ENCODE assay signal across 8 cellular contexts in the genomic region with DNA sequence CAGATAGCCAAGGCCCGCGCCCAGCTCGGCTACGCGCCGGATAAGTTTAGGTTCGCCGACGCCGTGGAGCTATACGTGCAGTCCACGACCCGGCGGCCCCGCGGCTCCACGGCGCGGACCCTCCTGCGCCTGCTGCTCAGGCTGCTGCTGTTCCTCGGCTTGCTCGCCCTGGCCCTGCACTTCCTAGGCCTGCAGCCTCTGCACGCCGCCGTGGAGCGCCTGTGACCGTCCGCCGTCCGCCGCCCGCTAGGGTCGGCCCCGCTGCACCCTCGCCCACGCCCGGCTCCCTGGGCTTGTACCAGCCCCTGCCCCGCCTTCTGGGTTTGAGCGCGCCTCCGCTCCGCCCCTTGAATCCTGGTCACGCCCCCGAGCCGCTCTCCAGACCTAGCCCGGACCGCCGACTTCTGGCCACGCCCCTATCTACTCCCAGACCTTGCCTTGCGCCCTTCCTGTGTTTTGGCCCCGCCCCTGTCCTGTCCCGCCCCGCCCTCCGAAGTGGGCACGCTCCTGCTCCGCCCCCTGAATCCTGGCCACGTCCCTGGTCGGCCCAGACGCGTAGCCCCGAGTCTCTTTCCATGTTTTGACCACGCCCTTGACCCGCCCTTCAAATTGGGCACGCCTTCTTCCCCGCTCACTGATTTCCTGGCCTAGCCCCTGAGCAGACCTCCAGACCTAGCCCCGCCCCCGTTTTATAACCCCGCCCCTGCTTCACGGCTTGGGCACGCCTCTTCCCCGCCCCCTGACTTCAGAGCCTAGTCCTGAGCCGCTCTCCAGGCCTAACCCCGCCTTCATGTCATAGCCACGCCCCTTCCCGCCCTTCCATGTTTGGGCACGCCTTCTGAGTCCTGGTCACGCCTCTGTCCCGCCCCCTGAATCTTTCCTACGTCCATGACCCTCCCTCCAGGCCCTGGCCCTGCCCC. TPM values are rescaled to one million over a fixed set of nuclear protein-coding genes. Genes with fewer than 3 reads are reported as not detected.
A peak's percentile ranks its signal among the peaks of the same experiment; 100 is the strongest.
DNase-seq lines count a peak whose midpoint lies in the region; ATAC-seq and TF ChIP-seq lines count a peak whose summit lies in the region.

No MANE protein-coding gene starts in this region.

- peak overlapping the region; percentile 66 for H3K4me3 ChIP-seq in CD8-positive, alpha-beta T cell (ENCODE audit: low read depth, low read length)
- H3K4me3 ChIP-seq in duodenal mucosa (ENCODE audit: low read depth in 1 of 2, low read length in 2 of 2) = peak overlapping the region; percentile 65 to 80
- H3K4me3 ChIP-seq in lower lobe of right lung = peak overlapping the region; percentile 78

- no peaks in the 10 kb centered on the region for H3K27me3 ChIP-seq in CD8-positive, alpha-beta T cell (ENCODE audit: insufficient read depth, low read length)
- H3K27me3 ChIP-seq in duodenal mucosa (ENCODE audit: control insufficient read depth in 1 of 2, insufficient read depth in 2 of 2, low read length in 2 of 2) (no peaks in the 10 kb centered on the region), lower lobe of right lung (ENCODE audit: low read depth) (no peaks in the 10 kb centered on the region)

- DNase-seq in CD8-positive, alpha-beta T cell = peak; percentile 99 to 100 (median 99)
- DNase-seq in HK-2 (ENCODE audit: unreplicated experiment) = peak; percentile 98
- DNase-seq in NCI-H82 treated with DMSO at 0.1 percent for 48 hours (lab: John Stamatoyannopoulos, UW; ENCODE audit: unreplicated experiment) = peak; percentile 100
- peak; percentile 100 for DNase-seq in activated CD4-positive, alpha-beta memory T cell treated with anti-CD3 and anti-CD28 coated beads, Interleukin-2, amount 10 ng/mL, durations not matched to agents 7 days and 5 days
- peak; percentile 100 for DNase-seq in lower lobe of right lung
- peak; percentile 99 to 100 (median 100) for DNase-seq in stimulated activated CD4-positive, alpha-beta T cell treated with anti-CD3 and anti-CD28 coated beads, TNF-alpha, amount 100 ng/mL, for 1 hour (ENCODE audit: low read depth in 3 of 3, low spot score in 1 of 3)

- H3K36me3 ChIP-seq in CD8-positive, alpha-beta T cell (ENCODE audit: insufficient read depth, low read length) = no peaks in the 10 kb centered on the region
- H3K36me3 ChIP-seq in duodenal mucosa (ENCODE audit: control insufficient read depth in 1 of 2, insufficient read depth in 2 of 2, low read length in 2 of 2) (no peaks in the 10 kb centered on the region), lower lobe of right lung (no peaks in the 10 kb centered on the region)

- H3K9ac ChIP-seq in duodenal mucosa (ENCODE audit: low read depth in 1 of 2, low read length in 2 of 2) = peak overlapping the region; percentile 76 to 87

- no peaks in the 10 kb centered on the region for H3K27me3 Mint-ChIP-seq in CD8-positive, alpha-beta T cell (ENCODE audit: low read depth)
- no peaks in the 10 kb centered on the region for H3K27me3 Mint-ChIP-seq in activated CD4-positive, alpha-beta memory T cell treated with anti-CD3 and anti-CD28 coated beads, Interleukin-2, amount 10 ng/mL, durations not matched to agents 7 days and 5 days

- POLR2A ChIA-PET in CD8-positive, alpha-beta T cell (lab: Charles Lee) = interaction anchor here (0.7 to 5.4 kb wide), 10 partner anchors 15 to 671 kb away, joined by 3 to 49 read pairs (median 10); a partner anchor contains a TSS
- POLR2A ChIA-PET in activated CD4-positive, alpha-beta memory T cell treated with anti-CD3 and anti-CD28 coated beads, Interleukin-2, amount 10 ng/mL, durations not matched to agents 7 days and 5 days (lab: Charles Lee) = interaction anchor here (0.6 to 5.8 kb wide), 13 partner anchors 9 to 528 kb away, joined by 3 to 71 read pairs (median 5); a partner anchor contains a TSS

- H3K27ac Mint-ChIP-seq in CD8-positive, alpha-beta T cell = peak overlapping the region; percentile 100
- H3K27ac Mint-ChIP-seq in activated CD4-positive, alpha-beta memory T cell treated with anti-CD3 and anti-CD28 coated beads, Interleukin-2, amount 10 ng/mL, durations not matched to agents 7 days and 5 days = peak overlapping the region; percentile 99

- intact Hi-C loops in CD8-positive, alpha-beta T cell (cut with DNase I, micrococcal nuclease) = loop anchor here (1.0 to 10.0 kb wide), 9 partner anchors 16 to 591 kb away; a partner anchor contains a TSS
- intact Hi-C loops in lower lobe of right lung (cut with DNase I) = no loop called here

- no peaks in the 10 kb centered on the region for H3K9me3 ChIP-seq in CD8-positive, alpha-beta T cell (ENCODE audit: low read length)
- H3K9me3 ChIP-seq in duodenal mucosa (ENCODE audit: control insufficient read depth in 1 of 2, low read length in 2 of 2) (no peaks in the 10 kb centered on the region), lower lobe of right lung (no peaks in the 10 kb centered on the region)

- peak overlapping the region; percentile 89 for H3K4me3 Mint-ChIP-seq in CD8-positive, alpha-beta T cell
- H3K4me3 Mint-ChIP-seq in activated CD4-positive, alpha-beta memory T cell treated with anti-CD3 and anti-CD28 coated beads, Interleukin-2, amount 10 ng/mL, durations not matched to agents 7 days and 5 days = peak overlapping the region; percentile 87

- TF ChIP-seq CTCF in CD8-positive, alpha-beta T cell (IDR thresholded peaks at IDR 0.05) = no peak
- no peak for TF ChIP-seq CTCF in lower lobe of right lung (IDR thresholded peaks at IDR 0.05)

- CTCF ChIA-PET in CD8-positive, alpha-beta T cell (lab: Charles Lee) = interaction anchor here (0.7 to 7.5 kb wide), 7 partner anchors 13 to 189 kb away, joined by 3 to 100 read pairs (median 13); a partner anchor contains a TSS
- CTCF ChIA-PET in activated CD4-positive, alpha-beta memory T cell treated with anti-CD3 and anti-CD28 coated beads, Interleukin-2, amount 10 ng/mL, durations not matched to agents 7 days and 5 days (lab: Charles Lee) = interaction anchor here (0.5 to 14.1 kb wide), 9 partner anchors 13 to 190 kb away, joined by 3 to 183 read pairs (median 25); a partner anchor contains a TSS

- peaks cover 54% of the 10 kb centered on the region for H3K4me1 ChIP-seq in CD8-positive, alpha-beta T cell (ENCODE audit: insufficient read depth, low read length)
- H3K4me1 ChIP-seq in duodenal mucosa (ENCODE audit: control insufficient read depth in 1 of 2, insufficient read depth in 2 of 2, low read length in 2 of 2) (peaks cover 28 to 37% of the 10 kb centered on the region in 2 donors), lower lobe of right lung (peaks cover 45% of the 10 kb centered on the region)

- peaks cover 8% of the 10 kb centered on the region for H3K36me3 Mint-ChIP-seq in CD8-positive, alpha-beta T cell
- peaks cover 9% of the 10 kb centered on the region for H3K36me3 Mint-ChIP-seq in activated CD4-positive, alpha-beta memory T cell treated with anti-CD3 and anti-CD28 coated beads, Interleukin-2, amount 10 ng/mL, durations not matched to agents 7 days and 5 days (ENCODE audit: low read depth)

- H3K9me3 Mint-ChIP-seq in CD8-positive, alpha-beta T cell = peaks cover 9% of the 10 kb centered on the region
- H3K9me3 Mint-ChIP-seq in activated CD4-positive, alpha-beta memory T cell treated with anti-CD3 and anti-CD28 coated beads, Interleukin-2, amount 10 ng/mL, durations not matched to agents 7 days and 5 days = no peaks in the 10 kb centered on the region

- ATAC-seq in CD8-positive, alpha-beta T cell = peak; percentile 61
- ATAC-seq in GM19455 (IDR thresholded peaks at IDR 0.05; ENCODE audit: unreplicated experiment) = peak; percentile 65
- ATAC-seq in lower lobe of right lung = peak; percentile 85 to 90

- H3K4me1 Mint-ChIP-seq in CD8-positive, alpha-beta T cell (ENCODE audit: low read depth) = peaks cover 66% of the 10 kb centered on the region
- H3K4me1 Mint-ChIP-seq in activated CD4-positive, alpha-beta memory T cell treated with anti-CD3 and anti-CD28 coated beads, Interleukin-2, amount 10 ng/mL, durations not matched to agents 7 days and 5 days = peaks cover 52% of the 10 kb centered on the region

- H3K27ac ChIP-seq in CD8-positive, alpha-beta T cell (ENCODE audit: low read depth, low read length) = peak overlapping the region; percentile 97
- H3K27ac ChIP-seq in duodenal mucosa (ENCODE audit: low read depth, low read length) (peak overlapping the region; percentile 99), lower lobe of right lung (peak overlapping the region; percentile 93)

RNA-seq across cellular contexts. Expression of a gene that starts 15.6 kb away (rescaled TPM):
- total RNA-seq in CD8-positive, alpha-beta T cell = 10 to 100 TPM; 14.4 to 14.6 TPM
- total RNA-seq in activated CD4-positive, alpha-beta memory T cell treated with anti-CD3 and anti-CD28 coated beads, Interleukin-2, amount 10 ng/mL, durations not matched to agents 7 days and 5 days = 10 to 100 TPM; 22.1 to 24.8 TPM
- 35.2 TPM for total RNA-seq in lower lobe of right lung

RNA-seq across cellular contexts. Expression of a gene that starts 28.1 kb away (rescaled TPM):
- 1 to 10 TPM; 1.1 to 1.2 TPM for total RNA-seq in CD8-positive, alpha-beta T cell
- total RNA-seq in activated CD4-positive, alpha-beta memory T cell treated with anti-CD3 and anti-CD28 coated beads, Interleukin-2, amount 10 ng/mL, durations not matched to agents 7 days and 5 days = not detected
- total RNA-seq in lower lobe of right lung = 0.24 TPM

Comparison
In these comparisons a context has a peak if more than half of its experiments do, and no peak if none do; other contexts are left out.
1. Peak in every context shown above with its lines: DNase-seq, ATAC-seq, H3K4me3 ChIP-seq and H3K27ac ChIP-seq.